8 cellular contexts compared by ENCODE assay signal in genomic region chr17:76005263-76006149, GRCh38. TPM values are rescaled to one million over a fixed set of nuclear protein-coding genes. Genes with fewer than 3 reads are reported as not detected.
DNase-seq lines count a peak whose midpoint lies in the region; ATAC-seq and TF ChIP-seq lines count a peak whose summit lies in the region.

No MANE protein-coding gene starts in this region.

- H3K4me1 Mint-ChIP-seq in T-helper 2 cell treated with Interferon-gamma antibody and Interleukin-4, amounts not matched to agents 5 μg/mL and 100 μg/mL, for 36 hours (ENCODE audit: low read depth) = peaks cover 8% of the 10 kb centered on the region

- H3K27ac Mint-ChIP-seq in T-helper 2 cell treated with Interferon-gamma antibody and Interleukin-4, amounts not matched to agents 5 μg/mL and 100 μg/mL, for 36 hours = peak overlapping the region; percentile 9

- 71% methylated on average over 16 of the region's 16 CpGs for WGBS in hepatocyte (ENCODE audit: low lambda C conversion rate, missing lambda C conversion rate)

- intact Hi-C loops in ascending aorta (cut with DNase I) = loop anchor here (2.0 kb wide), 1 partner anchor 101 kb away; the partner anchor contains the start of gene MRPL38

- no peaks in the 10 kb centered on the region for H3K79me2 ChIP-seq in hepatocyte

- peak; percentile 72 for TF ChIP-seq CTCF in GM06990 (IDR thresholded peaks at IDR 0.05; ENCODE audit: insufficient read depth, low read length, poor library complexity, severe bottlenecking)
- peak; percentile 42 to 56 (median 45) for TF ChIP-seq CTCF in ascending aorta (IDR thresholded peaks at IDR 0.05)
- peak; percentile 72 for TF ChIP-seq CTCF in hepatocyte (IDR thresholded peaks at IDR 0.05; ENCODE audit: poor library complexity)

- H3K4me2 ChIP-seq in hepatocyte = no peak overlapping the region

- ATAC-seq in HG03175 (IDR thresholded peaks at IDR 0.05; ENCODE audit: unreplicated experiment) (no peak), HG03354 (IDR thresholded peaks at IDR 0.05; ENCODE audit: poor library complexity, severe bottlenecking, unreplicated experiment) (no peak)

- H3K9me3 ChIP-seq in ascending aorta (no peaks in the 10 kb centered on the region), hepatocyte (ENCODE audit: low read depth) (no peaks in the 10 kb centered on the region)

- H3K36me3 Mint-ChIP-seq in T-helper 2 cell treated with Interferon-gamma antibody and Interleukin-4, amounts not matched to agents 5 μg/mL and 100 μg/mL, for 36 hours (ENCODE audit: low read depth) = peaks cover 11% of the 10 kb centered on the region

- no peaks in the 10 kb centered on the region for H3K4me1 ChIP-seq in ascending aorta
- peaks cover 9% of the 10 kb centered on the region for H3K4me1 ChIP-seq in hepatocyte (ENCODE audit: insufficient read depth)

- peaks cover 7% of the 10 kb centered on the region for H3K36me3 ChIP-seq in GM06990 (ENCODE audit: control insufficient read depth, insufficient read depth, low read length)
- H3K36me3 ChIP-seq in ascending aorta = no peaks in the 10 kb centered on the region
- no peaks in the 10 kb centered on the region for H3K36me3 ChIP-seq in hepatocyte (replicated peaks; ENCODE audit: insufficient read depth, low read depth)

- H3K27me3 ChIP-seq in GM06990 (replicated peaks; ENCODE audit: control insufficient read depth, insufficient read depth, low read length) (no peaks in the 10 kb centered on the region), ascending aorta (no peaks in the 10 kb centered on the region), hepatocyte (no peaks in the 10 kb centered on the region)

- no peaks in the 10 kb centered on the region for H4K20me1 ChIP-seq in hepatocyte (ENCODE audit: insufficient read depth, poor library complexity, severe bottlenecking)

- H3K4me3 ChIP-seq in GM06990 (replicated peaks; ENCODE audit: low read depth, low read length) = no peak overlapping the region
- H3K4me3 ChIP-seq in ascending aorta = no peak overlapping the region
- H3K4me3 ChIP-seq in hepatocyte = no peak overlapping the region

- H3K27me3 Mint-ChIP-seq in T-helper 2 cell treated with Interferon-gamma antibody and Interleukin-4, amounts not matched to agents 5 μg/mL and 100 μg/mL, for 36 hours (ENCODE audit: low read depth) = no peaks in the 10 kb centered on the region

- H3K9me2 ChIP-seq in hepatocyte (replicated peaks; ENCODE audit: insufficient read depth) = no peaks in the 10 kb centered on the region

- DNase-seq in GM06990 (ENCODE audit: extremely low read depth, insufficient read length) = peak; percentile 49
- peak; percentile 95 for DNase-seq in NCI-H1694 treated with DMSO at 0.1 percent for 48 hours (lab: John Stamatoyannopoulos, UW)
- peak; percentile 68 for DNase-seq in T-helper 2 cell treated with Interferon-gamma antibody and Interleukin-4, amounts not matched to agents 5 μg/mL and 100 μg/mL, for 36 hours (ENCODE audit: low spot score)
- DNase-seq in ascending aorta (ENCODE audit: low spot score in 2 of 2) = peak in 1 of 2 donors; percentile 80
- DNase-seq in hepatocyte (ENCODE audit: low spot score) = peak; percentile 85
- peak; percentile 63 to 85 for DNase-seq in stimulated activated CD4-positive, alpha-beta T cell treated with anti-CD3 and anti-CD28 coated beads, Interleukin-12 subunit alpha, Interleukin-12 subunit beta, amount 100 ng/mL, for 24 hours (ENCODE audit: low read depth in 2 of 2)

- no peak overlapping the region for H3K4me3 Mint-ChIP-seq in T-helper 2 cell treated with Interferon-gamma antibody and Interleukin-4, amounts not matched to agents 5 μg/mL and 100 μg/mL, for 36 hours

- H2AFZ ChIP-seq in hepatocyte = no peak overlapping the region

- no peaks in the 10 kb centered on the region for H3K9me3 Mint-ChIP-seq in T-helper 2 cell treated with Interferon-gamma antibody and Interleukin-4, amounts not matched to agents 5 μg/mL and 100 μg/mL, for 36 hours

- H3K27ac ChIP-seq in ascending aorta (no peak overlapping the region), hepatocyte (no peak overlapping the region)

RNA-seq across cellular contexts. Expression of gene CDK3, which starts 4.9 kb away (rescaled TPM):
- 2.1 TPM for total RNA-seq in ascending aorta
- 0.88 and 7.8 TPM in 2 replicates for total RNA-seq in hepatocyte
- polyA plus RNA-seq in hepatocyte = 10.6 and 16.6 TPM in 2 replicates

RNA-seq across cellular contexts. Expression of gene EVPL, which starts 21.6 kb away (rescaled TPM):
- total RNA-seq in ascending aorta (not detected), hepatocyte (0.48 and 2.7 TPM in 2 replicates)
- polyA plus RNA-seq in hepatocyte = 2.0 and 4.6 TPM in 2 replicates

RNA-seq across cellular contexts. Expression of gene TEN1, which starts 26.5 kb away (rescaled TPM):
- 33.6 TPM for total RNA-seq in ascending aorta
- total RNA-seq in hepatocyte = 13.3 and 22.8 TPM in 2 replicates
- polyA plus RNA-seq in hepatocyte = 29.4 and 29.9 TPM in 2 replicates

RNA-seq across cellular contexts. Expression of gene ACOX1, which starts 26.5 kb away (rescaled TPM):
- total RNA-seq in ascending aorta (18.5 TPM), hepatocyte (89.5 and 93.6 TPM in 2 replicates)
- polyA plus RNA-seq in hepatocyte = 35.5 and 36.0 TPM in 2 replicates
